Comparison of ENCODE assay signal across 1 cellular context in genomic region chr19:17996826-17997316, GRCh38.
A peak's percentile ranks its signal among the peaks of the same experiment; 100 is the strongest.
TF ChIP-seq lines count a peak whose summit lies in the region.

No MANE protein-coding gene starts in this region.

TF ChIP-seq in HepG2, 621 proteins besides CTCF, POLR2A, EP300 and RAD21 (continued from another document and continues in another):
- TF ChIP-seq KLF15 (CRISPR knock-in tag; IDR thresholded peaks at IDR 0.05; ENCODE audit: borderline replicate concordance): no peak
- no peak for TF ChIP-seq NFE2L1 (CRISPR knock-in tag; IDR thresholded peaks at IDR 0.05; ENCODE audit: borderline replicate concordance)
- TF ChIP-seq ZNF235 (CRISPR knock-in tag; IDR thresholded peaks at IDR 0.05; ENCODE audit: borderline replicate concordance): no peak
- no peak for TF ChIP-seq IKZF5 (CRISPR knock-in tag; IDR thresholded peaks at IDR 0.05)
- TF ChIP-seq ATF6 (CRISPR knock-in tag; conservative IDR thresholded peaks at IDR 0.05): no peak
- no peak for TF ChIP-seq CBX1 (IDR thresholded peaks at IDR 0.05; ENCODE audit: low read depth)
- no peak for TF ChIP-seq MBD4 (IDR thresholded peaks at IDR 0.05; ENCODE audit: borderline replicate concordance, low read length)
- TF ChIP-seq PAX8 (CRISPR knock-in tag; IDR thresholded peaks at IDR 0.05; ENCODE audit: borderline replicate concordance): no peak
- peak; percentile 63; the same call in 1 of the 2 replicates for TF ChIP-seq ZFP91 (CRISPR knock-in tag; IDR thresholded peaks at IDR 0.05; ENCODE audit: borderline replicate concordance)
- TF ChIP-seq ZNF337 (CRISPR knock-in tag; IDR thresholded peaks at IDR 0.05; ENCODE audit: borderline replicate concordance, low read depth): no peak
- no peak for TF ChIP-seq EEA1 (CRISPR knock-in tag; IDR thresholded peaks at IDR 0.05; ENCODE audit: borderline replicate concordance)
- no peak; the same call in 1 of the 2 replicates for TF ChIP-seq KDM3A (CRISPR knock-in tag; IDR thresholded peaks at IDR 0.05; ENCODE audit: low read depth)
- no peak for TF ChIP-seq TEAD2 (CRISPR knock-in tag; IDR thresholded peaks at IDR 0.05)
- TF ChIP-seq ZFX (CRISPR knock-in tag; IDR thresholded peaks at IDR 0.05; ENCODE audit: low read depth): peak; percentile 44
- 0 out of 2 replicates have a peak, but pooled peaks have one; percentile 14 for TF ChIP-seq FOXA3 (CRISPR knock-in tag; IDR thresholded peaks at IDR 0.05)
- no peak for TF ChIP-seq ZBTB26 (CRISPR knock-in tag; IDR thresholded peaks at IDR 0.05; ENCODE audit: borderline replicate concordance)
- TF ChIP-seq ARNTL (CRISPR knock-in tag; IDR thresholded peaks at IDR 0.05): no peak
- peak; percentile 36; the same call in 1 of the 2 replicates for TF ChIP-seq GATAD2A (CRISPR knock-in tag; IDR thresholded peaks at IDR 0.05)
- no peak for TF ChIP-seq ZNF670 (CRISPR knock-in tag; IDR thresholded peaks at IDR 0.05; ENCODE audit: borderline replicate concordance)
- no peak for TF ChIP-seq PLSCR1 (CRISPR knock-in tag; IDR thresholded peaks at IDR 0.05; ENCODE audit: borderline replicate concordance)
- TF ChIP-seq GZF1 (CRISPR knock-in tag; IDR thresholded peaks at IDR 0.05): no peak
- TF ChIP-seq GTF3A (CRISPR knock-in tag; conservative IDR thresholded peaks at IDR 0.05): no peak
- no peak for TF ChIP-seq TARDBP (CRISPR knock-in tag; IDR thresholded peaks at IDR 0.05)
- no peak for TF ChIP-seq E2F1 (CRISPR knock-in tag; IDR thresholded peaks at IDR 0.05)
- no peak for TF ChIP-seq MED13 (CRISPR knock-in tag; IDR thresholded peaks at IDR 0.05)
- TF ChIP-seq GLI4 (CRISPR knock-in tag; IDR thresholded peaks at IDR 0.05; ENCODE audit: borderline replicate concordance): no peak
- no peak for TF ChIP-seq ZNF737 (CRISPR knock-in tag; IDR thresholded peaks at IDR 0.05; ENCODE audit: borderline replicate concordance)
- no peak; the same call in 1 of the 2 replicates for TF ChIP-seq NR2F6 (IDR thresholded peaks at IDR 0.05)
- TF ChIP-seq NR2F6 (CRISPR knock-in tag; IDR thresholded peaks at IDR 0.05): peak; percentile 58; the same call in 1 of the 2 replicates
- no peak for TF ChIP-seq ZNF558 (CRISPR knock-in tag; IDR thresholded peaks at IDR 0.05; ENCODE audit: borderline replicate concordance)
- no peak for TF ChIP-seq ZFP1 (CRISPR knock-in tag; IDR thresholded peaks at IDR 0.05)
- no peak for TF ChIP-seq DNMT1 (CRISPR knock-in tag; IDR thresholded peaks at IDR 0.05)
- TF ChIP-seq NFAT5 (CRISPR knock-in tag; IDR thresholded peaks at IDR 0.05): no peak
- 0 out of 2 replicates have a peak, but pooled peaks have one; percentile 30 for TF ChIP-seq SP4 (CRISPR knock-in tag; IDR thresholded peaks at IDR 0.05)
- no peak for TF ChIP-seq CEBPZ (IDR thresholded peaks at IDR 0.05; ENCODE audit: low read length)
- no peak for TF ChIP-seq ZNF414 (CRISPR knock-in tag; IDR thresholded peaks at IDR 0.05)
- TF ChIP-seq ZNF280D (CRISPR knock-in tag; IDR thresholded peaks at IDR 0.05): no peak
- no peak for TF ChIP-seq ZSCAN29 (CRISPR knock-in tag; conservative IDR thresholded peaks at IDR 0.05)
- TF ChIP-seq NFIB (CRISPR knock-in tag; IDR thresholded peaks at IDR 0.05; ENCODE audit: borderline replicate concordance): no peak
